Comparison of ENCODE assay signal across 22 cellular contexts in the genomic region with DNA sequence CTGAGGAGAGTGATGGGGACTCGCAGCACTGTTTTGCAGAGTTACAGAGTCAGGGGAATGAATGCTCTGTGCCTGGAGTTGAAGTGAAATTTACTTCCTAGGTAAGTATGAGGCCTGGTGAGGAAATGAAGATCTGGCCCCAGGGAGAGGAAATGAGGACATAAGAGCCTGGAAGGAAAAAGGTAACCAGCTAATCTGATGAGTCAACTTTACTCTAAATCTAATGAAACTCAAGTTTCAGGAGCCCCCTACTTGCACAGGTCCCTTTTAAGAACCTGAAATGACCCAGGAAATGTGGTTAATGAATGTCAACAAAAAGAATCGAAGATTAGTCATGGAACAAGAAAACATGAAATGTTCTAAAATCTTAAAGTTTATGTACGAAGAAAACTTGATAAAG.
"Had no signal": no experiment of that assay in that cellular context is flagged by ENCODE, and none has a peak within 500 bp of the region (broad histone marks: within the 10 kb centered on the region; RNA-seq: fewer than 3 reads in every experiment).

No MANE protein-coding gene starts in this region.

- H3K4me3 ChIP-seq: hepatocyte, pancreas, psoas muscle, tibial artery had no signal

- FAIRE-seq: astrocyte, pancreas had no signal

- H3K36me3 ChIP-seq: neutrophil, pancreas, tibial artery had no signal

- H3K9me3 ChIP-seq: neutrophil, pancreas, psoas muscle, tibial artery had no signal

- ATAC-seq: activated CD4-positive, alpha-beta T cell treated with anti-CD3 and anti-CD28 coated beads for 36 hours; left cardiac atrium; natural killer cell treated with Interleukin-12 subunit alpha and Interleukin-12 subunit beta and Interleukin-15 and Interleukin-18, amount 100 ng/mL, for 72 hours; pancreas; psoas muscle; right cardiac atrium; stimulated activated naive CD8-positive, alpha-beta T cell treated with anti-CD3 and anti-CD28 coated beads, Interleukin-15, amount 100 ng/mL, for 72 hours; T-helper 17 cell had no signal

- DNase-seq: activated B cell treated with CpG ODN at 0.5 μM for 24 hours; activated CD4-positive, alpha-beta T cell treated with anti-CD3 and anti-CD28 coated beads for 36 hours; activated CD4-positive, alpha-beta T cell treated with anti-CD3 and anti-CD28 coated beads, Interleukin-2, amount 50 U/mL, for 48 hours; activated naive CD4-positive, alpha-beta T cell treated with Interleukin-2 at 50 U/mL for 16 hours; activated naive CD8-positive, alpha-beta T cell treated with anti-CD3 and anti-CD28 coated beads for 36 hours; activated T-cell treated with anti-CD3 and anti-CD28 coated beads, Interleukin-2, amount 50 U/mL, for 48 hours; caudate nucleus; dermis blood vessel endothelial cell; effector CD8-positive, alpha-beta T cell; foreskin melanocyte; left cardiac atrium; pancreas; psoas muscle; right cardiac atrium; stimulated activated CD4-positive, alpha-beta T cell treated with anti-CD3 and anti-CD28 coated beads, Interleukin-4, amount 100 ng/mL, for 4 hours; stimulated activated naive CD8-positive, alpha-beta T cell treated with anti-CD3 and anti-CD28 coated beads, Interleukin-15, amount 100 ng/mL, for 72 hours; T-helper 17 cell; tibial artery had no signal

- H3K27ac ChIP-seq: hepatocyte, neutrophil, pancreas, psoas muscle, tibial artery had no signal

- H3K27me3 ChIP-seq: hepatocyte, neutrophil, pancreas, tibial artery had no signal

- H3K4me1 ChIP-seq: pancreas, psoas muscle, tibial artery had no signal
